In genomic region chr15:90679959-90680358, GRCh38 we compare ENCODE assay signal across 21 cellular contexts. TPM values are rescaled to one million over a fixed set of nuclear protein-coding genes. Genes with fewer than 3 reads are reported as not detected.
A peak's percentile ranks its signal among the peaks of the same experiment; 100 is the strongest.
DNase-seq lines count a peak whose midpoint lies in the region; ATAC-seq and TF ChIP-seq lines count a peak whose summit lies in the region.
"Had no signal": no experiment of that assay in that cellular context is flagged by ENCODE, and none has a peak within 500 bp of the region (broad histone marks: within the 10 kb centered on the region; RNA-seq: fewer than 3 reads in every experiment).

No MANE protein-coding gene starts in this region.

- no peaks in the 10 kb centered on the region for H3K4me1 ChIP-seq in breast epithelium
- peaks cover 0 to 7% of the 10 kb centered on the region in 2 donors for H3K4me1 ChIP-seq in uterus
- H3K4me1 ChIP-seq: pancreas had no signal

- TF ChIP-seq POLR2A in breast epithelium (IDR thresholded peaks at IDR 0.05) (no peak), uterus (IDR thresholded peaks at IDR 0.05) (no peak)

- peaks cover 2% of the 10 kb centered on the region for H3K9me3 Mint-ChIP-seq in activated naive CD4-positive, alpha-beta T cell treated with anti-CD3 and anti-CD28 coated beads, Interleukin-2, amount 10 ng/mL, durations not matched to agents 7 days and 5 days
- H3K9me3 Mint-ChIP-seq in nephron, result peaks cover 7% of the 10 kb centered on the region
- H3K9me3 Mint-ChIP-seq: activated T-cell treated with anti-CD3 and anti-CD28 coated beads, Interleukin-2, amount 50 U/mL, for 72 hours; central memory CD8-positive, alpha-beta T cell; WTC11 had no signal

- peak overlapping the region; percentile 55 for H3K27ac Mint-ChIP-seq in activated naive CD4-positive, alpha-beta T cell treated with anti-CD3 and anti-CD28 coated beads, Interleukin-2, amount 10 ng/mL, durations not matched to agents 7 days and 5 days
- H3K27ac Mint-ChIP-seq in nephron, result peak overlapping the region in 2 of 3 experiments; percentile 85 to 97
- H3K27ac Mint-ChIP-seq: activated CD8-positive, alpha-beta T cell treated with anti-CD3 and anti-CD28 coated beads, Interleukin-2, amount 10 ng/mL, durations not matched to agents 7 days and 5 days; activated T-cell treated with anti-CD3 and anti-CD28 coated beads, Interleukin-2, amount 50 U/mL, for 72 hours; WTC11 had no signal

- peaks cover 50% of the 10 kb centered on the region for H3K4me1 Mint-ChIP-seq in activated naive CD4-positive, alpha-beta T cell treated with anti-CD3 and anti-CD28 coated beads, Interleukin-2, amount 10 ng/mL, durations not matched to agents 7 days and 5 days
- H3K4me1 Mint-ChIP-seq in nephron, result peaks cover 26% of the 10 kb centered on the region

- no peak for ATAC-seq in HG03135 (IDR thresholded peaks at IDR 0.05; ENCODE audit: unreplicated experiment)
- ATAC-seq in left colon, result no peak
- ATAC-seq: activated CD8-positive, alpha-beta T cell treated with anti-CD3 and anti-CD28 coated beads, Interleukin-2, amount 10 ng/mL, durations not matched to agents 7 days and 5 days; naive thymus-derived CD4-positive, alpha-beta T cell; WTC11 had no signal

- DNase-seq in activated naive CD4-positive, alpha-beta T cell treated with anti-CD3 and anti-CD28 coated beads, Interleukin-2, amount 10 ng/mL, durations not matched to agents 7 days and 5 days, result no peak
- DNase-seq in activated naive CD4-positive, alpha-beta T cell (lab: John Stamatoyannopoulos, UW), result no peak
- no peak for DNase-seq in breast epithelium (ENCODE audit: low spot score in 2 of 2)
- DNase-seq in uterus, result peak; percentile 38 to 47
- DNase-seq in Kasumi-1 (lab: John Stamatoyannopoulos, UW), result no peak
- no peak for DNase-seq in left colon
- DNase-seq: activated CD8-positive, alpha-beta T cell treated with anti-CD3 and anti-CD28 coated beads, Interleukin-2, amount 10 ng/mL, durations not matched to agents 7 days and 5 days; activated T-cell treated with anti-CD3 and anti-CD28 coated beads, Interleukin-2, amount 50 U/mL, for 72 hours; C1 segment of cervical spinal cord; erythroblast; heart left ventricle; naive thymus-derived CD4-positive, alpha-beta T cell; NCI-H526 treated with DMSO at 0.1 percent for 48 hours; pancreas; SHP77 treated with DMSO at 0.1 percent for 48 hours; stomach had no signal

- peak overlapping the region; percentile 48 to 66 for H3K27ac ChIP-seq in breast epithelium
- peak overlapping the region; percentile 36 to 68 for H3K27ac ChIP-seq in uterus
- H3K27ac ChIP-seq: A549, pancreas had no signal

- H3K36me3 Mint-ChIP-seq in activated naive CD4-positive, alpha-beta T cell treated with anti-CD3 and anti-CD28 coated beads, Interleukin-2, amount 10 ng/mL, durations not matched to agents 7 days and 5 days, result peaks cover 10% of the 10 kb centered on the region
- no peaks in the 10 kb centered on the region for H3K36me3 Mint-ChIP-seq in nephron (ENCODE audit: low read depth)
- H3K36me3 Mint-ChIP-seq: WTC11 had no signal

- H3K27me3 ChIP-seq in breast epithelium (no peaks in the 10 kb centered on the region), uterus (no peaks in the 10 kb centered on the region)
- H3K27me3 ChIP-seq: heart left ventricle, pancreas, stomach had no signal

- no peak overlapping the region for H3K4me3 Mint-ChIP-seq in activated naive CD4-positive, alpha-beta T cell treated with anti-CD3 and anti-CD28 coated beads, Interleukin-2, amount 10 ng/mL, durations not matched to agents 7 days and 5 days
- H3K4me3 Mint-ChIP-seq in nephron, result no peak overlapping the region
- H3K4me3 Mint-ChIP-seq: activated CD8-positive, alpha-beta T cell treated with anti-CD3 and anti-CD28 coated beads, Interleukin-2, amount 10 ng/mL, durations not matched to agents 7 days and 5 days; central memory CD8-positive, alpha-beta T cell; WTC11 had no signal

- H3K27me3 Mint-ChIP-seq in activated naive CD4-positive, alpha-beta T cell treated with anti-CD3 and anti-CD28 coated beads, Interleukin-2, amount 10 ng/mL, durations not matched to agents 7 days and 5 days, result peaks cover 14% of the 10 kb centered on the region
- no peaks in the 10 kb centered on the region for H3K27me3 Mint-ChIP-seq in nephron (ENCODE audit: low read depth)
- H3K27me3 Mint-ChIP-seq: naive thymus-derived CD4-positive, alpha-beta T cell had no signal

- TF ChIP-seq CTCF in breast epithelium (IDR thresholded peaks at IDR 0.05) (no peak), nephron (IDR thresholded peaks at IDR 0.05; ENCODE audit: unreplicated experiment in 3 of 3) (no peak), uterus (IDR thresholded peaks at IDR 0.05) (no peak)

- no peak overlapping the region for H3K4me3 ChIP-seq in breast epithelium
- no peak overlapping the region for H3K4me3 ChIP-seq in uterus
- H3K4me3 ChIP-seq: A549, heart left ventricle, pancreas, stomach had no signal

- no peaks in the 10 kb centered on the region for H3K36me3 ChIP-seq in breast epithelium
- H3K36me3 ChIP-seq in uterus, result no peaks in the 10 kb centered on the region
- H3K36me3 ChIP-seq: heart left ventricle, pancreas, stomach had no signal

- H3K9me3 ChIP-seq in breast epithelium (no peaks in the 10 kb centered on the region), uterus (no peaks in the 10 kb centered on the region)
- H3K9me3 ChIP-seq: A549, heart left ventricle, pancreas, stomach had no signal

- CTCF ChIA-PET in activated naive CD4-positive, alpha-beta T cell treated with anti-CD3 and anti-CD28 coated beads, Interleukin-2, amount 10 ng/mL, durations not matched to agents 7 days and 5 days (lab: Charles Lee), result no interaction called here

- intact Hi-C loops in breast epithelium (cut with DNase I; ENCODE audit: low total_unique reads), result no loop called here
- intact Hi-C loops in uterus (cut with DNase I; ENCODE audit: low total_unique reads), result no loop called here
- intact Hi-C loops in left colon (cut with DNase I, micrococcal nuclease), result no loop called here

RNA-seq across cellular contexts. Expression of gene BLM, which starts 37.2 kb away (rescaled TPM):
- total RNA-seq in breast epithelium, result 1 to 10 TPM in 2 of 3 donors, under 1 TPM in 1; 0.33 to 7.4 (median 2.2) TPM
- total RNA-seq in uterus, result 1 to 10 TPM in 1 of 4 donors, under 1 TPM in 3; 0.29 to 5.0 (median 0.48) TPM
- total RNA-seq in left colon, result 1 to 10 TPM; 3.3 to 3.6 TPM

Comparison
In these comparisons a context has a peak if more than half of its experiments do, and no peak if none do; other contexts are left out.
1. DNase-seq: peak in uterus (2 of 2); none in activated naive CD4-positive, alpha-beta T cell treated with anti-CD3 and anti-CD28 coated beads, Interleukin-2, amount 10 ng/mL, durations not matched to agents 7 days and 5 days (single experiment), activated naive CD4-positive, alpha-beta T cell (0 of 4), breast epithelium (0 of 2), Kasumi-1 (0 of 2) and left colon (0 of 2).